Comparison of ENCODE assay signal across 19 cellular contexts in the genomic region with DNA sequence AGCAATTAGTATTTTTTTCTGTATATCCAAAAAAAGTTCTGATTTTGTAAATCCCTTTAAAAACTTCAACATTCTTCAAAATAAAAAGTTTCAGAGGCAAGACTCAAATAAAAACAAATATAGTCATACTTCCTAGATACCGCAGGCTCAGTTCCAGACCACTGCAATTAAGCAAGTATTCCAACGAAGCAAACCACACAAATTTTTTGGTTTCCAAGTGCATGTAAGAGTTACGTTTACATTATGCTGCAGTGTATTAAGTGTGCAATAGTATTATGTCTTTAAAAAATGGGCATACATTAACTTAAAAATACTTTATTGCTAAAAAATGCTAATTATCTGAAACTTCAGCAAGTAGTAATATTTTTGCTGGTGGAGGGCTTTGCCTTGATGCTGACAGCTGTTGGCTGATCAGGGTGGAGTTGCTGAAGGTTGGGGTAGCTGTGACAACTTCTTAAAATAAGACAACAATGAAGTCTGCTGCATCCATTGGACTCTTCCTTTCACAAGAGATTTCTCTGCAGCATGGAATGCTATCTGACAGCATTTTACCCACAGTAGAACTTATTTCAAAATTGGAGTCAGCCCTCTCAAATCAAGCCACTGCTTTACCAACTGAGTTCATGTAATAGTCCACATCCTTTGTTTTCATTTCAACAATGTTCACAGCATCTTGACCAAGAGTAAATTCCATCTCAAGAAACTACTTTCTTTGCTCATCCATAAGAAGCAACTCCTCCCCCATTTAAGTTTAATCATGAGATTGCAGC. TPM values are rescaled to one million over a fixed set of nuclear protein-coding genes. Genes with fewer than 3 reads are reported as not detected.
DNase-seq lines count a peak whose midpoint lies in the region; ATAC-seq and TF ChIP-seq lines count a peak whose summit lies in the region.
"Had no signal": no experiment of that assay in that cellular context is flagged by ENCODE, and none has a peak within 500 bp of the region (broad histone marks: within the 10 kb centered on the region; RNA-seq: fewer than 3 reads in every experiment).

No MANE protein-coding gene starts in this region.

- no peaks in the 10 kb centered on the region for H4K20me1 ChIP-seq in osteoblast (ENCODE audit: insufficient read depth, low read length)
- H4K20me1 ChIP-seq in OCI-LY7 (ENCODE audit: insufficient read depth, low read length): peaks cover 17% of the 10 kb centered on the region

- peaks cover 18% of the 10 kb centered on the region for H3K36me3 Mint-ChIP-seq in chondrocyte (ENCODE audit: low read depth)

- H3K4me1 ChIP-seq in osteoblast (ENCODE audit: insufficient read depth, low read length) (peaks cover 37% of the 10 kb centered on the region), mucosa of descending colon (ENCODE audit: low read depth) (no peaks in the 10 kb centered on the region), OCI-LY7 (ENCODE audit: insufficient read depth, low read length, poor library complexity, severe bottlenecking) (no peaks in the 10 kb centered on the region)
- H3K4me1 ChIP-seq: prostate gland had no signal

- peak overlapping the region; percentile 56 for H3K27ac ChIP-seq in osteoblast (ENCODE audit: low read depth, low read length)
- no peak overlapping the region for H3K27ac ChIP-seq in OCI-LY7 (ENCODE audit: low read depth, low read length, poor library complexity, severe bottlenecking)
- H3K27ac ChIP-seq: PC-9, prostate gland had no signal

- H3K79me2 ChIP-seq in osteoblast (ENCODE audit: insufficient read depth, low read length) (peaks cover 14% of the 10 kb centered on the region), OCI-LY7 (ENCODE audit: insufficient read depth, low read depth, low read length) (peaks cover 64% of the 10 kb centered on the region)

- intact Hi-C loops in mucosa of descending colon (cut with DNase I, micrococcal nuclease) (no loop called here), OCI-LY7 (cut with micrococcal nuclease; ENCODE audit: unreplicated experiment) (no loop called here)

- no peak overlapping the region for H2AFZ ChIP-seq in osteoblast (ENCODE audit: low read length)
- H2AFZ ChIP-seq in OCI-LY7 (ENCODE audit: low read length): no peak overlapping the region
- H2AFZ ChIP-seq: PC-9 had no signal

- H3K27me3 ChIP-seq in MG63: no peaks in the 10 kb centered on the region
- no peaks in the 10 kb centered on the region for H3K27me3 ChIP-seq in osteoblast (ENCODE audit: insufficient read depth, low read length)

- no peaks in the 10 kb centered on the region for H3K9me2 ChIP-seq in OCI-LY7 (ENCODE audit: insufficient read depth, low read length)

- no peak for ATAC-seq in mucosa of descending colon
- ATAC-seq in GM21515 (IDR thresholded peaks at IDR 0.05; ENCODE audit: unreplicated experiment): no peak
- ATAC-seq: left lobe of liver had no signal

- CTCF ChIA-PET in OCI-LY7 (lab: Charles Lee; ENCODE audit: unreplicated experiment): no interaction called here

- peaks cover 27% of the 10 kb centered on the region for H3K4me1 Mint-ChIP-seq in chondrocyte (ENCODE audit: low read depth)

- H3K36me3 ChIP-seq in MG63 (peaks cover 62% of the 10 kb centered on the region), osteoblast (ENCODE audit: insufficient read depth, low read length) (no peaks in the 10 kb centered on the region), mucosa of descending colon (ENCODE audit: low read depth) (no peaks in the 10 kb centered on the region), OCI-LY7 (ENCODE audit: insufficient read depth, low read length) (peaks cover 96% of the 10 kb centered on the region)
- H3K36me3 ChIP-seq: prostate gland had no signal

- H3K4me3 ChIP-seq in MG63: no peak overlapping the region
- no peak overlapping the region for H3K4me3 ChIP-seq in osteoblast (ENCODE audit: insufficient read depth, low read length)
- H3K4me3 ChIP-seq in mucosa of descending colon: no peak overlapping the region
- no peak overlapping the region for H3K4me3 ChIP-seq in OCI-LY7 (ENCODE audit: low read depth, low read length, poor library complexity, severe bottlenecking)
- H3K4me3 ChIP-seq: PC-9, prostate gland had no signal

- peaks cover 3% of the 10 kb centered on the region for H3K9me3 Mint-ChIP-seq in chondrocyte (ENCODE audit: low read depth)
- H3K9me3 Mint-ChIP-seq: activated B cell treated with CpG ODN at 0.5 μM for 24 hours; activated naive CD4-positive, alpha-beta T cell treated with anti-CD3 and anti-CD28 coated beads, Interleukin-2, amount 10 ng/mL, durations not matched to agents 7 days and 5 days; CD8-positive, alpha-beta memory T cell had no signal

- H3K27me3 Mint-ChIP-seq in chondrocyte (ENCODE audit: low read depth): no peaks in the 10 kb centered on the region
- H3K27me3 Mint-ChIP-seq: activated B cell treated with CpG ODN at 0.5 μM for 24 hours; activated naive CD4-positive, alpha-beta T cell treated with anti-CD3 and anti-CD28 coated beads, Interleukin-2, amount 10 ng/mL, durations not matched to agents 7 days and 5 days; CD8-positive, alpha-beta memory T cell had no signal

- TF ChIP-seq CTCF in chondrocyte (IDR thresholded peaks at IDR 0.05): no peak
- no peak for TF ChIP-seq CTCF in osteoblast (IDR thresholded peaks at IDR 0.05; ENCODE audit: extremely low read depth, low read depth, low read length)
- no peak for TF ChIP-seq CTCF in mucosa of descending colon (IDR thresholded peaks at IDR 0.05)
- no peak for TF ChIP-seq CTCF in OCI-LY7 (conservative IDR thresholded peaks at IDR 0.05; ENCODE audit: low read length)

- H3K4me3 Mint-ChIP-seq in chondrocyte (ENCODE audit: unreplicated experiment): no peak overlapping the region
- H3K4me3 Mint-ChIP-seq: activated B cell treated with CpG ODN at 0.5 μM for 24 hours; activated naive CD4-positive, alpha-beta T cell treated with anti-CD3 and anti-CD28 coated beads, Interleukin-2, amount 10 ng/mL, durations not matched to agents 7 days and 5 days; CD8-positive, alpha-beta memory T cell had no signal

- DNase-seq in EL (peak; percentile 70), MG63 (peak; percentile 16), chondrocyte (ENCODE audit: low spot score) (no peak), osteoblast (ENCODE audit: insufficient read length, low spot score, missing footprints) (peak; percentile 17), mucosa of descending colon (no peak), OCI-LY7 (ENCODE audit: low spot score) (no peak)
- no peak for DNase-seq in stimulated activated CD4-positive, alpha-beta T cell treated with anti-CD3 and anti-CD28 coated beads, Interleukin-4, amount 100 ng/mL, for 4 hours
- DNase-seq: activated B cell treated with CpG ODN at 0.5 μM for 24 hours; activated naive CD4-positive, alpha-beta T cell treated with anti-CD3 and anti-CD28 coated beads, Interleukin-2, amount 10 ng/mL, durations not matched to agents 7 days and 5 days; CD8-positive, alpha-beta memory T cell; cerebellar nuclear complex; Kasumi-1; NCI-H2081 treated with DMSO at 0.1 percent for 48 hours; NCI-H526; PC-9; SW 1271 had no signal

- POLR2A ChIA-PET in OCI-LY7 (lab: Charles Lee): interaction anchor here (1.0 to 2.1 kb wide), 2 partner anchors 12 to 34 kb away, joined by 3 to 8 read pairs; no protein-coding TSS in a partner anchor

- H3K4me2 ChIP-seq in osteoblast (ENCODE audit: insufficient read depth, low read length) (peak overlapping the region; percentile 72), OCI-LY7 (ENCODE audit: low read length) (no peak overlapping the region)
- H3K4me2 ChIP-seq: PC-9 had no signal

- H3K9me3 ChIP-seq in MG63 (peaks cover 3% of the 10 kb centered on the region; the same call in 1 of the 2 replicates), osteoblast (ENCODE audit: low read depth, low read length) (no peaks in the 10 kb centered on the region), mucosa of descending colon (no peaks in the 10 kb centered on the region), OCI-LY7 (ENCODE audit: low read length) (no peaks in the 10 kb centered on the region)
- H3K9me3 ChIP-seq: prostate gland had no signal

- no TSS peak for BruUV-seq in OCI-LY7 (replicated peaks; lab: Mats Ljungman, UMichigan)

- peak overlapping the region; percentile 37 for H3K27ac Mint-ChIP-seq in chondrocyte (ENCODE audit: unreplicated experiment)
- H3K27ac Mint-ChIP-seq: activated B cell treated with CpG ODN at 0.5 μM for 24 hours; activated naive CD4-positive, alpha-beta T cell treated with anti-CD3 and anti-CD28 coated beads, Interleukin-2, amount 10 ng/mL, durations not matched to agents 7 days and 5 days had no signal

RNA-seq across cellular contexts. Expression of gene PHIP, which starts 46.0 kb away (rescaled TPM):
- 7.6 and 15.4 TPM in 2 replicates for total RNA-seq in MG63 (2014; rRNA removed; shearing (Covaris generic); ENCODE audit: low replicate concordance)
- total RNA-seq in chondrocyte (11.9 to 18.2 TPM (median 12.2 TPM) in 3 replicates), osteoblast (23.9 and 24.5 TPM in 2 replicates), mucosa of descending colon (10 to 100 TPM; 19.3 to 34.2 (median 22.6) TPM), OCI-LY7 (2022) (46.6 and 48.4 TPM in 2 replicates)
- total RNA-seq in OCI-LY7 (2014; rRNA removed; shearing (Covaris generic)): 32.1 and 35.4 TPM in 2 replicates

Comparison
In these comparisons a context has a peak if more than half of its experiments do, and no peak if none do; other contexts are left out.
1. DNase-seq: peak in EL (single experiment), MG63 (single experiment) and osteoblast (single experiment); none in chondrocyte (single experiment), stimulated activated CD4-positive, alpha-beta T cell treated with anti-CD3 and anti-CD28 coated beads, Interleukin-4, amount 100 ng/mL, for 4 hours (0 of 2), mucosa of descending colon (0 of 3) and OCI-LY7 (single experiment).